12 cellular contexts compared by ENCODE assay signal in the genomic region with DNA sequence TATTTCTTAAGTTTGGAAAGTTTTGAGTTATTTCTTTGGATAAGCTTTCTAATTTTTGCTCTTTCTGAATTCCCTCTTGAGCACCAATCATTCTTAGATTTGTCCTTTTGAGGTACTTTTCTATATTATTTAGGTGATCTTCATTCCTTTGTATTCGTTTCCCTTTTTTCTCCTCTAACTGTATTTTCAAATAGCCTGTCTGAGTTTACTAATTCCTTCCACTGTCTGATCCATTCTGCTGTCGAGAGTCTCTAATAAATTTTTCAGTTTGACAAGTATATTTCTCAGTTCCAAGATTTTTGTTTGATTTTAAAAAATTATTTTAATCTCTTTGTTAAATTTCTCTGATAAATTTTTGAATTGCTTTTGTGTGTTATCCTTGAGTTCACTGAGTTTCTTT. TPM values are rescaled to one million over a fixed set of nuclear protein-coding genes. Genes with fewer than 3 reads are reported as not detected.
"Had no signal": no experiment of that assay in that cellular context is flagged by ENCODE, and none has a peak within 500 bp of the region (broad histone marks: within the 10 kb centered on the region; RNA-seq: fewer than 3 reads in every experiment).

No MANE protein-coding gene starts in this region.

- H3K9me3 ChIP-seq: HAP-1 had no signal

- H3K4me3 Mint-ChIP-seq: GM23338, H9, HFFc6 had no signal

- H3K9me3 Mint-ChIP-seq: GM23338, H9, HFFc6 had no signal

- H3K4me1 ChIP-seq: HAP-1 had no signal

- H2AFZ ChIP-seq: GM23248 had no signal

- H3K36me3 ChIP-seq: HAP-1 had no signal

- H3K27ac ChIP-seq: GM23248 had no signal

- H3K4me3 ChIP-seq: GM23248, GM23338, HAP-1 had no signal

- H3K27ac Mint-ChIP-seq: GM23338, H9, HFFc6 had no signal

- H3K4me2 ChIP-seq: GM23338 had no signal

- ATAC-seq: GM23338, HCT116 had no signal

- H3K9ac ChIP-seq: GM23248 had no signal

- H3K4me1 Mint-ChIP-seq: GM23338 had no signal

- DNase-seq: GM23248, GOT3, H7, H9, HCEC 1CT, HFFc6 had no signal

- FAIRE-seq: H1, H54 had no signal

RNA-seq across cellular contexts. Expression of gene OR2W1, which starts 23.5 kb away (rescaled TPM):
- total RNA-seq: GM23248, GM23338, H1, H4, H7, H9, HFFc6 had no signal
- polyA plus RNA-seq: GM23248, GM23338, H1 had no signal
